ENCODE assay signal across 11 cellular contexts in genomic region chr6:10696655-10697054, GRCh38. TPM values are rescaled to one million over a fixed set of nuclear protein-coding genes. Genes with fewer than 3 reads are reported as not detected.
DNase-seq lines count a peak whose midpoint lies in the region; ATAC-seq and TF ChIP-seq lines count a peak whose summit lies in the region.
"Had no signal": no experiment of that assay in that cellular context is flagged by ENCODE, and none has a peak within 500 bp of the region (broad histone marks: within the 10 kb centered on the region; RNA-seq: fewer than 3 reads in every experiment).

No MANE protein-coding gene starts in this region.

- H2AFZ ChIP-seq in ACC112 (ENCODE audit: low read length, unreplicated experiment) (no peak overlapping the region), DND-41 (ENCODE audit: low read depth, low read length) (no peak overlapping the region), SU-DHL-6 (ENCODE audit: low read depth, low read length, severe bottlenecking) (no peak overlapping the region), mesenchymal stem cell (ENCODE audit: low read depth, low read length) (no peak overlapping the region), smooth muscle cell (ENCODE audit: low read depth) (no peak overlapping the region)

- no peak overlapping the region for H3K14ac ChIP-seq in mesenchymal stem cell (ENCODE audit: low read length in 2 of 2)

- H3K27me3 ChIP-seq in ACC112 (ENCODE audit: insufficient read depth, low read length): no peaks in the 10 kb centered on the region
- no peaks in the 10 kb centered on the region for H3K27me3 ChIP-seq in DND-41 (ENCODE audit: insufficient read depth, low read length, poor library complexity)
- no peaks in the 10 kb centered on the region for H3K27me3 ChIP-seq in SU-DHL-6 (ENCODE audit: low read length)
- H3K27me3 ChIP-seq in mesenchymal stem cell (ENCODE audit: control insufficient read depth in 1 of 2, insufficient read depth in 1 of 2, low read length in 2 of 2): no peaks in the 10 kb centered on the region
- H3K27me3 ChIP-seq in smooth muscle cell (ENCODE audit: low read depth): no peaks in the 10 kb centered on the region

- H3K4me3 ChIP-seq in ACC112 (ENCODE audit: low read depth, low read length) (peak overlapping the region; percentile 95), DND-41 (ENCODE audit: low read depth in 1 of 2, low read length in 2 of 2) (peak overlapping the region in 1 of 2 experiments; percentile 87; a peak in 1 of 4 replicates), SU-DHL-6 (ENCODE audit: insufficient read depth, low read length, poor library complexity, severe bottlenecking) (peak overlapping the region; percentile 97), mesenchymal stem cell (ENCODE audit: insufficient read depth in 1 of 2, low read depth in 1 of 2, low read length in 2 of 2) (peak overlapping the region in 1 of 2 experiments; percentile 91), smooth muscle cell (no peak overlapping the region)

- no peak overlapping the region for H3K23ac ChIP-seq in mesenchymal stem cell (ENCODE audit: low read length in 2 of 2)

- H3K27ac ChIP-seq in ACC112 (ENCODE audit: low read depth, low read length): no peak overlapping the region
- H3K27ac ChIP-seq in DND-41 (ENCODE audit: low read length): no peak overlapping the region
- H3K27ac ChIP-seq in SU-DHL-6 (ENCODE audit: low read depth, low read length): no peak overlapping the region
- no peak overlapping the region for H3K27ac ChIP-seq in mesenchymal stem cell (ENCODE audit: low read length, poor library complexity, severe bottlenecking)
- H3K27ac ChIP-seq in smooth muscle cell (ENCODE audit: low read depth): no peak overlapping the region

- no peaks in the 10 kb centered on the region for H3K9me3 ChIP-seq in DND-41 (ENCODE audit: insufficient read depth, low read length, severe bottlenecking)
- no peaks in the 10 kb centered on the region for H3K9me3 ChIP-seq in SU-DHL-6 (ENCODE audit: insufficient read depth, low read length)
- no peaks in the 10 kb centered on the region for H3K9me3 ChIP-seq in mesenchymal stem cell (ENCODE audit: control insufficient read depth, low read length)
- H3K9me3 ChIP-seq in smooth muscle cell (replicated peaks; ENCODE audit: low read depth): no peaks in the 10 kb centered on the region

- H4K91ac ChIP-seq in mesenchymal stem cell (ENCODE audit: low read length): no peak overlapping the region

- peaks cover 23% of the 10 kb centered on the region for H3F3A ChIP-seq in SU-DHL-6 (ENCODE audit: insufficient read depth)
- H3F3A ChIP-seq in smooth muscle cell (ENCODE audit: low read depth): peaks cover 9% of the 10 kb centered on the region

- no peak for DNase-seq in DND-41
- no peak for DNase-seq in mesenchymal stem cell
- no peak for DNase-seq in activated gamma-delta T cell (lab: John Stamatoyannopoulos, UW)
- no peak for DNase-seq in smooth muscle cell (lab: John Stamatoyannopoulos, UW; ENCODE audit: unreplicated experiment)
- no peak for DNase-seq in left lobe of liver (ENCODE audit: low spot score)
- DNase-seq: activated CD4-positive, alpha-beta T cell treated with anti-CD3 and anti-CD28 coated beads for 1 hour; IMR-90; NCI-H2029 treated with DMSO at 0.1 percent for 48 hours had no signal

- ATAC-seq in DND-41 (ENCODE audit: insufficient read depth, low read depth) (no peak), GM19035 (IDR thresholded peaks at IDR 0.05; ENCODE audit: unreplicated experiment) (no peak), left lobe of liver (no peak)

- H2BK15ac ChIP-seq in mesenchymal stem cell (ENCODE audit: low read depth, poor library complexity, severe bottlenecking): no peak overlapping the region

- WGBS in mesenchymal stem cell: 95% methylated on average over 3 of the region's 4 CpGs
- 96% methylated on average over 4 of the region's 4 CpGs for WGBS in smooth muscle cell (ENCODE audit: low lambda C conversion rate)

- H2BK5ac ChIP-seq in mesenchymal stem cell (ENCODE audit: low read depth, low read length, poor library complexity, severe bottlenecking): no peak overlapping the region

- peaks cover 15% of the 10 kb centered on the region for H3K4me1 ChIP-seq in ACC112 (ENCODE audit: control insufficient read depth, insufficient read depth, low read length, unreplicated experiment)
- peaks cover 29% of the 10 kb centered on the region for H3K4me1 ChIP-seq in DND-41 (ENCODE audit: insufficient read depth, low read length)
- peaks cover 4% of the 10 kb centered on the region for H3K4me1 ChIP-seq in mesenchymal stem cell (ENCODE audit: control insufficient read depth, insufficient read depth, low read depth, low read length)
- H3K4me1 ChIP-seq in smooth muscle cell (ENCODE audit: low read depth): peaks cover 27% of the 10 kb centered on the region

- H2BK120ac ChIP-seq in mesenchymal stem cell (ENCODE audit: low read depth, low read length): no peak overlapping the region

- H3K4me2 ChIP-seq in DND-41 (ENCODE audit: insufficient read depth, low read length) (peak overlapping the region; percentile 65), SU-DHL-6 (ENCODE audit: low read depth, low read length, poor library complexity, severe bottlenecking) (peak overlapping the region; percentile 72), mesenchymal stem cell (ENCODE audit: low read length, poor library complexity, severe bottlenecking) (no peak overlapping the region), smooth muscle cell (no peak overlapping the region)

- H4K8ac ChIP-seq in mesenchymal stem cell (ENCODE audit: low read length): no peak overlapping the region

- TF ChIP-seq CTCF in DND-41 (IDR thresholded peaks at IDR 0.05; ENCODE audit: borderline replicate concordance, extremely low read depth, low read length, poor library complexity, severe bottlenecking) (no peak), SU-DHL-6 (IDR thresholded peaks at IDR 0.05; ENCODE audit: insufficient read depth, low read length, poor library complexity, severe bottlenecking) (no peak), smooth muscle cell (IDR thresholded peaks at IDR 0.05; ENCODE audit: borderline replicate concordance, insufficient read depth, poor library complexity, severe bottlenecking) (no peak)

- H2AK5ac ChIP-seq in mesenchymal stem cell (ENCODE audit: low read length, severe bottlenecking): no peak overlapping the region

- H3K36me3 ChIP-seq in ACC112 (ENCODE audit: insufficient read depth, low read length) (peaks cover 3% of the 10 kb centered on the region; the same call in 1 of the 2 replicates), DND-41 (ENCODE audit: insufficient read depth, low read length) (peaks cover 47% of the 10 kb centered on the region), SU-DHL-6 (ENCODE audit: low read length) (peaks cover 17% of the 10 kb centered on the region), mesenchymal stem cell (ENCODE audit: control insufficient read depth in 1 of 2, insufficient read depth in 2 of 2, low read depth in 1 of 2, low read length in 2 of 2) (peaks cover 15 to 38% of the 10 kb centered on the region in 2 experiments), smooth muscle cell (ENCODE audit: low read depth) (peaks cover 3% of the 10 kb centered on the region)

- H3K9me2 ChIP-seq in SU-DHL-6 (replicated peaks; ENCODE audit: insufficient read depth, low read length): no peaks in the 10 kb centered on the region

- peaks cover 4% of the 10 kb centered on the region; the same call in 1 of the 2 replicates for H4K20me1 ChIP-seq in DND-41 (ENCODE audit: insufficient read depth, low read length)
- no peaks in the 10 kb centered on the region for H4K20me1 ChIP-seq in SU-DHL-6 (ENCODE audit: low read depth, low read length)
- no peaks in the 10 kb centered on the region for H4K20me1 ChIP-seq in smooth muscle cell (ENCODE audit: low read depth)

- H3K79me2 ChIP-seq in ACC112 (ENCODE audit: control insufficient read depth, insufficient read depth, low read length, unreplicated experiment) (peaks cover 48% of the 10 kb centered on the region), DND-41 (ENCODE audit: insufficient read depth, low read length) (peaks cover 79% of the 10 kb centered on the region), SU-DHL-6 (ENCODE audit: insufficient read depth, low read length) (peaks cover 71% of the 10 kb centered on the region), smooth muscle cell (ENCODE audit: low read depth) (peaks cover 50% of the 10 kb centered on the region)

- H3K4ac ChIP-seq in mesenchymal stem cell (ENCODE audit: low read depth in 1 of 2, low read length in 2 of 2): no peak overlapping the region

- H3K79me1 ChIP-seq in mesenchymal stem cell (replicated peaks; ENCODE audit: low read length, poor library complexity, severe bottlenecking): peaks cover 22% of the 10 kb centered on the region

- no peak overlapping the region for H2BK12ac ChIP-seq in mesenchymal stem cell (ENCODE audit: low read length in 2 of 2)

- H3K18ac ChIP-seq in mesenchymal stem cell (ENCODE audit: low read depth in 1 of 2, low read length in 2 of 2): no peak overlapping the region

- H3K9ac ChIP-seq in DND-41 (ENCODE audit: low read depth, low read length) (peak overlapping the region; percentile 76; the same call in 1 of the 2 replicates), SU-DHL-6 (ENCODE audit: low read length) (peak overlapping the region; percentile 82), mesenchymal stem cell (ENCODE audit: low read length) (peak overlapping the region; percentile 98), smooth muscle cell (ENCODE audit: low read depth) (no peak overlapping the region)

RNA-seq across cellular contexts. Expression of gene PAK1IP1, which starts 1.9 kb away (rescaled TPM):
- 22.4 TPM for polyA plus RNA-seq in mesenchymal stem cell (2013, experiment 1 of 2)
- 23.4 TPM for polyA plus RNA-seq in mesenchymal stem cell (2013, experiment 2 of 2)
- total RNA-seq in smooth muscle cell: 20.9 and 23.8 TPM in 2 replicates
- polyA plus RNA-seq in smooth muscle cell: 19.4 and 22.0 TPM in 2 replicates
- total RNA-seq in left lobe of liver: 4.2 TPM

RNA-seq across cellular contexts. Expression of gene C6orf52, which starts 2.2 kb away (rescaled TPM):
- 1.7 TPM for polyA plus RNA-seq in mesenchymal stem cell (2013, experiment 1 of 2)
- polyA plus RNA-seq in mesenchymal stem cell (2013, experiment 2 of 2): 2.4 TPM
- total RNA-seq in smooth muscle cell (2.4 and 6.5 TPM in 2 replicates), left lobe of liver (2.2 TPM)
- 7.7 and 9.5 TPM in 2 replicates for polyA plus RNA-seq in smooth muscle cell
- total RNA-seq: IMR-90 had no signal

RNA-seq across cellular contexts. Expression of gene TMEM14C, which starts 26.2 kb away (rescaled TPM):
- polyA plus RNA-seq in mesenchymal stem cell (2013, experiment 1 of 2): 216 TPM
- 223 TPM for polyA plus RNA-seq in mesenchymal stem cell (2013, experiment 2 of 2)
- total RNA-seq in smooth muscle cell (178 and 180 TPM in 2 replicates), left lobe of liver (52.0 TPM)
- 180 and 182 TPM in 2 replicates for polyA plus RNA-seq in smooth muscle cell

RNA-seq across cellular contexts. Expression of gene TMEM14B, which starts 51.0 kb away (rescaled TPM):
- polyA plus RNA-seq in mesenchymal stem cell (2013, experiment 1 of 2): 76.2 TPM
- 78.3 TPM for polyA plus RNA-seq in mesenchymal stem cell (2013, experiment 2 of 2)
- total RNA-seq in smooth muscle cell (63.7 and 72.2 TPM in 2 replicates), left lobe of liver (48.1 TPM)
- polyA plus RNA-seq in smooth muscle cell: 95.4 and 104 TPM in 2 replicates

Comparison
In these comparisons a context has a peak if more than half of its experiments do, and no peak if none do; other contexts are left out.
1. H3K4me2 ChIP-seq: peak in DND-41 (single experiment) and SU-DHL-6 (single experiment); none in mesenchymal stem cell (single experiment) and smooth muscle cell (single experiment).